In genomic region chr6:80939480-80939879, GRCh38 we compare ENCODE assay signal across 6 cellular contexts.
"Had no signal": no experiment of that assay in that cellular context is flagged by ENCODE, and none has a peak within 500 bp of the region (broad histone marks: within the 10 kb centered on the region; RNA-seq: fewer than 3 reads in every experiment).

No MANE protein-coding gene starts in this region.

- H3K27ac ChIP-seq: HL-60 had no signal

- H3K4me1 Mint-ChIP-seq: GM23338, H9 had no signal

- H2AFZ ChIP-seq: GM23338 had no signal

- H3K4me2 ChIP-seq: GM23338 had no signal

- H3K27ac Mint-ChIP-seq: GM23338, H9 had no signal

- H3K4me3 Mint-ChIP-seq: GM23338, H9 had no signal

- DNase-seq: H9, HCEC 1CT had no signal

- H3K4me3 ChIP-seq: GM23338, K562 had no signal

- ATAC-seq: GM23338, HepG2, K562 had no signal
